In the genomic region with DNA sequence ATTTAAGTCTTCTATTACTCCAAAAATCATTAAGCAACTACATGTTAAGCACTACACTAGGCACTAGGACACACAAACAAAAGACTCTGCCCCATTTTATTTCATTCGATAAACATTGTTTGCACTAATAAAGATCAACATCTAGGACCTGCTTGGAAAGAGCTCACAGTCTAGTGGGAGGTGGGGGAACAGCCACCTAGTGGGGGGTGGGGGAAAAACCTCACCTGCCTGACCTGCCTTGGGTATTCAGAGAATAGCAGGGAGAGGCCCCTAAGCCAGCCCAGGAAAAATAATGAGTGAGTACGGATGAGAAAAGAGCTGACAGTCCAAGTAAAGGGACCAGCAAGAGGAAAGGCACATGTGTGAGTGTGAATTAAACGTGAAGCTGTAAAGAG, we compare ENCODE assay signal across 12 cellular contexts. TPM values are rescaled to one million over a fixed set of nuclear protein-coding genes. Genes with fewer than 3 reads are reported as not detected.
A peak's percentile ranks its signal among the peaks of the same experiment; 100 is the strongest.
DNase-seq lines count a peak whose midpoint lies in the region; ATAC-seq and TF ChIP-seq lines count a peak whose summit lies in the region.
"Had no signal": no experiment of that assay in that cellular context is flagged by ENCODE, and none has a peak within 500 bp of the region (broad histone marks: within the 10 kb centered on the region; RNA-seq: fewer than 3 reads in every experiment).

No MANE protein-coding gene starts in this region.

- H3K36me3 ChIP-seq in osteoblast (ENCODE audit: insufficient read depth, low read length) = no peaks in the 10 kb centered on the region

- CTCF ChIA-PET in WTC11 (lab: Charles Lee) = interaction anchor here (0.7 to 1.8 kb wide), 8 partner anchors 10 to 712 kb away, joined by 3 to 14 read pairs (median 5); no protein-coding TSS in a partner anchor

- no peaks in the 10 kb centered on the region for H3K79me2 ChIP-seq in osteoblast (ENCODE audit: insufficient read depth, low read length)

- H3K9me3 ChIP-seq in osteoblast (ENCODE audit: low read depth, low read length) = no peaks in the 10 kb centered on the region

- POLR2A ChIA-PET in WTC11 (lab: Charles Lee) = no interaction called here

- H2AFZ ChIP-seq in osteoblast (ENCODE audit: low read length) = no peak overlapping the region

- H3K4me2 ChIP-seq in osteoblast (ENCODE audit: insufficient read depth, low read length) = no peak overlapping the region

- no peaks in the 10 kb centered on the region for H3K27me3 ChIP-seq in osteoblast (ENCODE audit: insufficient read depth, low read length)

- H3K4me3 Mint-ChIP-seq in WTC11 (no peak overlapping the region), neural crest cell (no peak overlapping the region), endothelial cell (ENCODE audit: unreplicated experiment) (no peak overlapping the region)

- H4K20me1 ChIP-seq in osteoblast (ENCODE audit: insufficient read depth, low read length) = no peaks in the 10 kb centered on the region

- no peaks in the 10 kb centered on the region for H3K27me3 Mint-ChIP-seq in WTC11 (ENCODE audit: low read depth)
- H3K27me3 Mint-ChIP-seq in neural crest cell (ENCODE audit: low read depth) = no peaks in the 10 kb centered on the region
- no peaks in the 10 kb centered on the region for H3K27me3 Mint-ChIP-seq in endothelial cell (ENCODE audit: unreplicated experiment)

- peaks cover 40% of the 10 kb centered on the region for H3K4me1 Mint-ChIP-seq in WTC11
- H3K4me1 Mint-ChIP-seq in neural crest cell = peaks cover under 1% of the 10 kb centered on the region
- peaks cover 21% of the 10 kb centered on the region for H3K4me1 Mint-ChIP-seq in endothelial cell (ENCODE audit: unreplicated experiment)

- DNase-seq in NCI-H510A treated with DMSO at 0.1 percent for 48 hours (lab: John Stamatoyannopoulos, UW) (peak; percentile 15), NCI-H510A (lab: John Stamatoyannopoulos, UW) (no peak), WTC11 (ENCODE audit: low spot score) (peak; percentile 61), neural crest cell (ENCODE audit: low read depth, low spot score) (no peak), endothelial cell (ENCODE audit: low spot score) (no peak), osteoblast (ENCODE audit: insufficient read length, low spot score, missing footprints) (no peak), epidermal melanocyte (ENCODE audit: insufficient read length, low spot score) (no peak)
- DNase-seq: activated gamma-delta T cell treated with Interleukin-2 at 50 U/mL for 16 hours; left ventricle myocardium superior; NCI-H2107; stimulated activated CD4-positive, alpha-beta T cell treated with anti-CD3 and anti-CD28 coated beads, Interleukin-4, amount 100 ng/mL, for 24 hours had no signal

- H3K27ac ChIP-seq in osteoblast (ENCODE audit: low read depth, low read length) = no peak overlapping the region

- peak overlapping the region; percentile 60 for H3K27ac Mint-ChIP-seq in WTC11
- no peak overlapping the region for H3K27ac Mint-ChIP-seq in neural crest cell (ENCODE audit: unreplicated experiment)
- H3K27ac Mint-ChIP-seq in endothelial cell (ENCODE audit: unreplicated experiment) = no peak overlapping the region

- TF ChIP-seq CTCF in WTC11 (IDR thresholded peaks at IDR 0.05) (0 out of 2 replicates have a peak, but pooled peaks have one; percentile 17), neural crest cell (conservative IDR thresholded peaks at IDR 0.05) (peak; percentile 37), endothelial cell (IDR thresholded peaks at IDR 0.05; ENCODE audit: unreplicated experiment) (no peak), osteoblast (IDR thresholded peaks at IDR 0.05; ENCODE audit: extremely low read depth, low read depth, low read length) (no peak)

- no peak overlapping the region for H3K4me3 ChIP-seq in osteoblast (ENCODE audit: insufficient read depth, low read length)

- H3K9me3 Mint-ChIP-seq in WTC11 = peaks cover 4% of the 10 kb centered on the region; the same call in 1 of the 2 replicates
- H3K9me3 Mint-ChIP-seq in neural crest cell = peaks cover 4% of the 10 kb centered on the region
- H3K9me3 Mint-ChIP-seq in endothelial cell (ENCODE audit: unreplicated experiment) = no peaks in the 10 kb centered on the region

- peaks cover 2% of the 10 kb centered on the region for H3K4me1 ChIP-seq in osteoblast (ENCODE audit: insufficient read depth, low read length)

- ATAC-seq in HG03354 (IDR thresholded peaks at IDR 0.05; ENCODE audit: poor library complexity, severe bottlenecking, unreplicated experiment) (peak; percentile 64), WTC11 (peak; percentile 82)
- ATAC-seq: left ventricle myocardium superior had no signal

- H3K36me3 Mint-ChIP-seq in WTC11 = no peaks in the 10 kb centered on the region
- peaks cover 3% of the 10 kb centered on the region for H3K36me3 Mint-ChIP-seq in neural crest cell (ENCODE audit: low read depth)
- H3K36me3 Mint-ChIP-seq in endothelial cell (ENCODE audit: low read depth, unreplicated experiment) = no peaks in the 10 kb centered on the region

TF ChIP-seq in WTC11, 78 proteins besides CTCF, POLR2A, EP300 and RAD21:
- TF ChIP-seq ZNF138 (CRISPR knock-in tag; conservative IDR thresholded peaks at IDR 0.05) (no peak), ZNF423 (CRISPR knock-in tag; IDR thresholded peaks at IDR 0.05) (no peak), CREB1 (CRISPR knock-in tag; IDR thresholded peaks at IDR 0.05) (no peak), FOXP1 (CRISPR knock-in tag; IDR thresholded peaks at IDR 0.05; ENCODE audit: borderline replicate concordance) (no peak), ZNF317 (CRISPR knock-in tag; IDR thresholded peaks at IDR 0.05; ENCODE audit: borderline replicate concordance, low read depth) (no peak), ZMAT4 (CRISPR knock-in tag; IDR thresholded peaks at IDR 0.05) (no peak), NR1H2 (CRISPR knock-in tag; IDR thresholded peaks at IDR 0.05) (no peak), MXD4 (CRISPR knock-in tag; IDR thresholded peaks at IDR 0.05; ENCODE audit: borderline replicate concordance) (no peak), KAT7 (CRISPR knock-in tag; IDR thresholded peaks at IDR 0.05; ENCODE audit: borderline replicate concordance) (no peak)
- TF ChIP-seq, protein P1, sequence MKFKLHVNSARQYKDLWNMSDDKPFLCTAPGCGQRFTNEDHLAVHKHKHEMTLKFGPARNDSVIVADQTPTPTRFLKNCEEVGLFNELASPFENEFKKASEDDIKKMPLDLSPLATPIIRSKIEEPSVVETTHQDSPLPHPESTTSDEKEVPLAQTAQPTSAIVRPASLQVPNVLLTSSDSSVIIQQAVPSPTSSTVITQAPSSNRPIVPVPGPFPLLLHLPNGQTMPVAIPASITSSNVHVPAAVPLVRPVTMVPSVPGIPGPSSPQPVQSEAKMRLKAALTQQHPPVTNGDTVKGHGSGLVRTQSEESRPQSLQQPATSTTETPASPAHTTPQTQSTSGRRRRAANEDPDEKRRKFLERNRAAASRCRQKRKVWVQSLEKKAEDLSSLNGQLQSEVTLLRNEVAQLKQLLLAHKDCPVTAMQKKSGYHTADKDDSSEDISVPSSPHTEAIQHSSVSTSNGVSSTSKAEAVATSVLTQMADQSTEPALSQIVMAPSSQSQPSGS (CRISPR knock-in tag; IDR thresholded peaks at IDR 0.05; ENCODE audit: borderline replicate concordance, low read depth) = no peak
- TF ChIP-seq, protein P2, sequence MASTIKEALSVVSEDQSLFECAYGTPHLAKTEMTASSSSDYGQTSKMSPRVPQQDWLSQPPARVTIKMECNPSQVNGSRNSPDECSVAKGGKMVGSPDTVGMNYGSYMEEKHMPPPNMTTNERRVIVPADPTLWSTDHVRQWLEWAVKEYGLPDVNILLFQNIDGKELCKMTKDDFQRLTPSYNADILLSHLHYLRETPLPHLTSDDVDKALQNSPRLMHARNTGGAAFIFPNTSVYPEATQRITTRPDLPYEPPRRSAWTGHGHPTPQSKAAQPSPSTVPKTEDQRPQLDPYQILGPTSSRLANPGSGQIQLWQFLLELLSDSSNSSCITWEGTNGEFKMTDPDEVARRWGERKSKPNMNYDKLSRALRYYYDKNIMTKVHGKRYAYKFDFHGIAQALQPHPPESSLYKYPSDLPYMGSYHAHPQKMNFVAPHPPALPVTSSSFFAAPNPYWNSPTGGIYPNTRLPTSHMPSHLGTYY (CRISPR knock-in tag; IDR thresholded peaks at IDR 0.05) = no peak
- TF ChIP-seq, protein P3, sequence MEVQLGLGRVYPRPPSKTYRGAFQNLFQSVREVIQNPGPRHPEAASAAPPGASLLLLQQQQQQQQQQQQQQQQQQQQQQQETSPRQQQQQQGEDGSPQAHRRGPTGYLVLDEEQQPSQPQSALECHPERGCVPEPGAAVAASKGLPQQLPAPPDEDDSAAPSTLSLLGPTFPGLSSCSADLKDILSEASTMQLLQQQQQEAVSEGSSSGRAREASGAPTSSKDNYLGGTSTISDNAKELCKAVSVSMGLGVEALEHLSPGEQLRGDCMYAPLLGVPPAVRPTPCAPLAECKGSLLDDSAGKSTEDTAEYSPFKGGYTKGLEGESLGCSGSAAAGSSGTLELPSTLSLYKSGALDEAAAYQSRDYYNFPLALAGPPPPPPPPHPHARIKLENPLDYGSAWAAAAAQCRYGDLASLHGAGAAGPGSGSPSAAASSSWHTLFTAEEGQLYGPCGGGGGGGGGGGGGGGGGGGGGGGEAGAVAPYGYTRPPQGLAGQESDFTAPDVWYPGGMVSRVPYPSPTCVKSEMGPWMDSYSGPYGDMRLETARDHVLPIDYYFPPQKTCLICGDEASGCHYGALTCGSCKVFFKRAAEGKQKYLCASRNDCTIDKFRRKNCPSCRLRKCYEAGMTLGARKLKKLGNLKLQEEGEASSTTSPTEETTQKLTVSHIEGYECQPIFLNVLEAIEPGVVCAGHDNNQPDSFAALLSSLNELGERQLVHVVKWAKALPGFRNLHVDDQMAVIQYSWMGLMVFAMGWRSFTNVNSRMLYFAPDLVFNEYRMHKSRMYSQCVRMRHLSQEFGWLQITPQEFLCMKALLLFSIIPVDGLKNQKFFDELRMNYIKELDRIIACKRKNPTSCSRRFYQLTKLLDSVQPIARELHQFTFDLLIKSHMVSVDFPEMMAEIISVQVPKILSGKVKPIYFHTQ (CRISPR knock-in tag; IDR thresholded peaks at IDR 0.05) = no peak

RNA-seq across cellular contexts. Expression of gene PRDM5, which starts 52.2 kb away (rescaled TPM):
- total RNA-seq in WTC11 (2021) (31.3 to 47.0 TPM (median 32.5 TPM) in 3 replicates), neural crest cell (18.1 and 21.9 TPM in 2 replicates), endothelial cell (ENCODE audit: unreplicated experiment) (17.0 TPM), osteoblast (39.4 and 42.4 TPM in 2 replicates)

Comparison
In these comparisons a context has a peak if more than half of its experiments do, and no peak if none do; other contexts are left out.
1. DNase-seq: peak in NCI-H510A treated with DMSO at 0.1 percent for 48 hours (single experiment) and WTC11 (single experiment); none in NCI-H510A (single experiment), neural crest cell (single experiment), endothelial cell (single experiment), osteoblast (single experiment) and epidermal melanocyte (single experiment).
2. CTCF ChIP-seq: peak in WTC11 (single experiment) and neural crest cell (single experiment); none in endothelial cell (single experiment) and osteoblast (single experiment).